In genomic region chr1:227845115-227845389, GRCh38 we compare ENCODE assay signal across 2 cellular contexts.
TF ChIP-seq lines count a peak whose summit lies in the region.

No MANE protein-coding gene starts in this region.

TF ChIP-seq in HCT116, 20 proteins besides CTCF, POLR2A, EP300 and RAD21:
- no peak for TF ChIP-seq POLR2AphosphoS5 (IDR thresholded peaks at IDR 0.05; ENCODE audit: low read depth, low read length)
- no peak for TF ChIP-seq JUND (IDR thresholded peaks at IDR 0.05)
- no peak for TF ChIP-seq EGR1 (IDR thresholded peaks at IDR 0.05; ENCODE audit: low read depth)
- TF ChIP-seq ZFX (IDR thresholded peaks at IDR 0.05): no peak
- no peak for TF ChIP-seq ZNF274 (IDR thresholded peaks at IDR 0.05; ENCODE audit: low read depth, low read length)
- no peak for TF ChIP-seq FOSL1 (IDR thresholded peaks at IDR 0.05; ENCODE audit: low read depth)
- TF ChIP-seq ZBTB33 (IDR thresholded peaks at IDR 0.05; ENCODE audit: extremely low read depth, insufficient replicate concordance, low read length): no peak
- TF ChIP-seq EZH2 (IDR thresholded peaks at IDR 0.05): no peak
- TF ChIP-seq ELF1 (IDR thresholded peaks at IDR 0.05; ENCODE audit: borderline replicate concordance, low read depth): no peak
- no peak for TF ChIP-seq SP1 (IDR thresholded peaks at IDR 0.05; ENCODE audit: low read depth)
- no peak for TF ChIP-seq YY1 (IDR thresholded peaks at IDR 0.05; ENCODE audit: extremely low read depth, insufficient replicate concordance, low read depth, low read length)
- no peak for TF ChIP-seq ATF3 (IDR thresholded peaks at IDR 0.05)
- TF ChIP-seq SRF (IDR thresholded peaks at IDR 0.05; ENCODE audit: low read depth): no peak
- no peak for TF ChIP-seq EZH2phosphoT487 (IDR thresholded peaks at IDR 0.05; ENCODE audit: borderline replicate concordance)
- no peak for TF ChIP-seq REST (IDR thresholded peaks at IDR 0.05; ENCODE audit: low read depth)
- no peak for TF ChIP-seq MAX (IDR thresholded peaks at IDR 0.05)
- no peak for TF ChIP-seq SIN3A (IDR thresholded peaks at IDR 0.05; ENCODE audit: low read depth)
- no peak for TF ChIP-seq TCF7L2 (IDR thresholded peaks at IDR 0.05; ENCODE audit: borderline replicate concordance, extremely low read depth, insufficient read depth, insufficient read length)
TF ChIP-seq in HCT116: peak in this region for 0.

TF ChIP-seq in K562, 482 proteins besides CTCF, POLR2A, EP300 and RAD21:
- TF ChIP-seq MCM2 (IDR thresholded peaks at IDR 0.05; ENCODE audit: low read depth): 0 out of 2 replicates have a peak, but pooled peaks have one; percentile 38
- TF ChIP-seq ARID3A (IDR thresholded peaks at IDR 0.05; ENCODE audit: borderline replicate concordance, low read depth, low read length): no peak
- no peak for TF ChIP-seq TAF7 (tag; IDR thresholded peaks at IDR 0.05)
- no peak for TF ChIP-seq ZNF124 (CRISPR knock-in tag; IDR thresholded peaks at IDR 0.05)
- TF ChIP-seq ZNF263 (CRISPR knock-in tag; IDR thresholded peaks at IDR 0.05; ENCODE audit: borderline replicate concordance): peak; percentile 97
